18 cellular contexts compared by ENCODE assay signal in genomic region chr16:52557236-52557635, GRCh38. TPM values are rescaled to one million over a fixed set of nuclear protein-coding genes. Genes with fewer than 3 reads are reported as not detected.
A peak's percentile ranks its signal among the peaks of the same experiment; 100 is the strongest.
DNase-seq lines count a peak whose midpoint lies in the region; ATAC-seq, FAIRE-seq and TF ChIP-seq lines count a peak whose summit lies in the region.
"Had no signal": no experiment of that assay in that cellular context is flagged by ENCODE, and none has a peak within 500 bp of the region (broad histone marks: within the 10 kb centered on the region; RNA-seq: fewer than 3 reads in every experiment).

No MANE protein-coding gene starts in this region.

- CTCF ChIA-PET in A549 (lab: Yijun Ruan, JAX): no interaction called here

- peaks cover 3% of the 10 kb centered on the region for H3K27me3 ChIP-seq in suprapubic skin

- 12% methylated on average over 6 of the region's 6 CpGs for WGBS in A549 (ENCODE audit: missing lambda C conversion rate)
- WGBS in suprapubic skin: 66% methylated on average over 6 of the region's 6 CpGs

- POLR2A ChIA-PET in A549 (lab: Yijun Ruan, JAX): no interaction called here

- TF ChIP-seq EP300 in A549 (IDR thresholded peaks at IDR 0.05) (no peak), suprapubic skin (IDR thresholded peaks at IDR 0.05) (no peak)

- H3K27ac Mint-ChIP-seq in nephron: peak overlapping the region; percentile 3 to 37 (median 30)
- H3K27ac Mint-ChIP-seq in endothelial cell (ENCODE audit: unreplicated experiment): no peak overlapping the region

- 0 out of 3 replicates have a peak, but pooled peaks cover 6% of the 10 kb centered on the region for H3K9me3 ChIP-seq in A549
- no peaks in the 10 kb centered on the region for H3K9me3 ChIP-seq in suprapubic skin

- TF ChIP-seq RAD21 in A549 (conservative IDR thresholded peaks at IDR 0.05 in 1 of 2, IDR thresholded peaks at IDR 0.05 in 1 of 2): no peak

- H3K4me1 Mint-ChIP-seq in nephron (no peaks in the 10 kb centered on the region), endothelial cell (ENCODE audit: unreplicated experiment) (peaks cover 8% of the 10 kb centered on the region)

- H3K27ac ChIP-seq in A549 (peak overlapping the region; percentile 48 to 64), suprapubic skin (no peak overlapping the region)

- H3K4me3 ChIP-seq in A549 (no peak overlapping the region), suprapubic skin (no peak overlapping the region)

- H3K4me2 ChIP-seq in A549: peak overlapping the region; percentile 63

- H3K9me3 Mint-ChIP-seq in nephron: peaks cover 4% of the 10 kb centered on the region
- no peaks in the 10 kb centered on the region for H3K9me3 Mint-ChIP-seq in endothelial cell (ENCODE audit: unreplicated experiment)

- H3K36me3 Mint-ChIP-seq in nephron (ENCODE audit: low read depth): no peaks in the 10 kb centered on the region
- no peaks in the 10 kb centered on the region for H3K36me3 Mint-ChIP-seq in endothelial cell (ENCODE audit: low read depth, unreplicated experiment)

- FAIRE-seq in A549 (lab: Jason Lieb, UNC) (no peak), RCC 7860 (lab: Jason Lieb, UNC) (no peak)
- FAIRE-seq: GM12892 had no signal

- peak in 1 of 2 experiments; percentile 59 for DNase-seq in A549 (ENCODE audit: low read depth in 1 of 2, low spot score in 1 of 2)
- DNase-seq in RCC 7860 (ENCODE audit: low spot score): peak; percentile 7
- DNase-seq in kidney glomerular epithelial cell (lab: John Stamatoyannopoulos, UW): peak; percentile 67
- DNase-seq in EL: no peak
- no peak for DNase-seq in suprapubic skin (ENCODE audit: low spot score in 2 of 2)
- DNase-seq in endothelial cell (ENCODE audit: low spot score): no peak
- DNase-seq: DMS79 treated with DMSO at 0.1 percent for 48 hours, GDM1, MV-4-11, NCI-H1417 treated with DMSO at 0.1 percent for 48 hours, NCI-H2029, NCI-H524 had no signal

- no peak overlapping the region for H3K4me3 Mint-ChIP-seq in nephron
- no peak overlapping the region for H3K4me3 Mint-ChIP-seq in endothelial cell (ENCODE audit: unreplicated experiment)

- TF ChIP-seq POLR2A in A549 (IDR thresholded peaks at IDR 0.05; ENCODE audit: low read length) (no peak), suprapubic skin (IDR thresholded peaks at IDR 0.05) (no peak)

- peaks cover 27% of the 10 kb centered on the region for H3K27me3 Mint-ChIP-seq in nephron (ENCODE audit: low read depth)
- H3K27me3 Mint-ChIP-seq in endothelial cell (ENCODE audit: unreplicated experiment): no peaks in the 10 kb centered on the region

- ATAC-seq in A549 (peak; percentile 72 to 73; a peak in 4 of 6 replicates), GM19397 (IDR thresholded peaks at IDR 0.05; ENCODE audit: unreplicated experiment) (no peak)

- H3K4me1 ChIP-seq in A549 (peaks cover 31% of the 10 kb centered on the region), suprapubic skin (no peaks in the 10 kb centered on the region)

- TF ChIP-seq CTCF in A549 (IDR thresholded peaks at IDR 0.05) (no peak), nephron (IDR thresholded peaks at IDR 0.05; ENCODE audit: unreplicated experiment in 3 of 3) (no peak), suprapubic skin (IDR thresholded peaks at IDR 0.05) (no peak), endothelial cell (IDR thresholded peaks at IDR 0.05; ENCODE audit: unreplicated experiment) (no peak)

- no peaks in the 10 kb centered on the region for H3K36me3 ChIP-seq in suprapubic skin

TF ChIP-seq in A549, 52 proteins besides CTCF, POLR2A, EP300 and RAD21:
- TF ChIP-seq HMGXB4 (CRISPR knock-in tag; IDR thresholded peaks at IDR 0.05; ENCODE audit: borderline replicate concordance): no peak
- TF ChIP-seq, protein P1, sequence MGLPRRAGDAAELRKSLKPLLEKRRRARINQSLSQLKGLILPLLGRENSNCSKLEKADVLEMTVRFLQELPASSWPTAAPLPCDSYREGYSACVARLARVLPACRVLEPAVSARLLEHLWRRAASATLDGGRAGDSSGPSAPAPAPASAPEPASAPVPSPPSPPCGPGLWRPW (IDR thresholded peaks at IDR 0.05): no peak
- TF ChIP-seq CHD2 (IDR thresholded peaks at IDR 0.05; ENCODE audit: low read length, partially characterized antibody): no peak
- TF ChIP-seq, protein P2, sequence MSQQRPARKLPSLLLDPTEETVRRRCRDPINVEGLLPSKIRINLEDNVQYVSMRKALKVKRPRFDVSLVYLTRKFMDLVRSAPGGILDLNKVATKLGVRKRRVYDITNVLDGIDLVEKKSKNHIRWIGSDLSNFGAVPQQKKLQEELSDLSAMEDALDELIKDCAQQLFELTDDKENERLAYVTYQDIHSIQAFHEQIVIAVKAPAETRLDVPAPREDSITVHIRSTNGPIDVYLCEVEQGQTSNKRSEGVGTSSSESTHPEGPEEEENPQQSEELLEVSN (IDR thresholded peaks at IDR 0.05; ENCODE audit: borderline replicate concordance, low read depth): no peak
- no peak for TF ChIP-seq SREBF2 (IDR thresholded peaks at IDR 0.05)
- no peak for TF ChIP-seq PBX3 (IDR thresholded peaks at IDR 0.05)
- TF ChIP-seq ELK1 (IDR thresholded peaks at IDR 0.05; ENCODE audit: low read depth, low read length): no peak

RNA-seq across cellular contexts. Expression of gene TOX3, which starts 10.3 kb away (rescaled TPM):
- polyA plus RNA-seq in A549 (2011; rRNA removed): 2.2 and 4.1 TPM in 2 replicates
- 0.62 and 0.73 TPM in 2 replicates for polyA plus RNA-seq in A549 (2012; cell fraction: cytosol; rRNA removed)
- polyA plus RNA-seq in A549 (2012; cell fraction: nucleus; rRNA removed): 0.24 and 1.4 TPM in 2 replicates
- 0.05 to 0.10 TPM in 2 of 3 replicates, not detected in the other for polyA plus RNA-seq in A549 (2017; fragmentation: RNase III; extraction: RNeasy Plus Mini Kit Qiagen cat#74134 plus additional on column Dnase treatment)
- polyA minus RNA-seq in A549 (2011; rRNA and poly(A)+ RNA removed): 5.5 and 6.6 TPM in 2 replicates
- total RNA-seq in suprapubic skin: 1 to 10 TPM; 1.6 to 4.9 (median 4.8) TPM
- total RNA-seq in endothelial cell (ENCODE audit: unreplicated experiment): 8.5 TPM
- total RNA-seq: A172, HT1080, RPMI7951 had no signal

Comparison
In these comparisons a context has a peak if more than half of its experiments do, and no peak if none do; other contexts are left out.
1. DNase-seq: peak in RCC 7860 (single experiment) and kidney glomerular epithelial cell (single experiment); none in EL (single experiment), suprapubic skin (0 of 2) and endothelial cell (single experiment).